ENCODE assay signal across 7 cellular contexts in the genomic region with DNA sequence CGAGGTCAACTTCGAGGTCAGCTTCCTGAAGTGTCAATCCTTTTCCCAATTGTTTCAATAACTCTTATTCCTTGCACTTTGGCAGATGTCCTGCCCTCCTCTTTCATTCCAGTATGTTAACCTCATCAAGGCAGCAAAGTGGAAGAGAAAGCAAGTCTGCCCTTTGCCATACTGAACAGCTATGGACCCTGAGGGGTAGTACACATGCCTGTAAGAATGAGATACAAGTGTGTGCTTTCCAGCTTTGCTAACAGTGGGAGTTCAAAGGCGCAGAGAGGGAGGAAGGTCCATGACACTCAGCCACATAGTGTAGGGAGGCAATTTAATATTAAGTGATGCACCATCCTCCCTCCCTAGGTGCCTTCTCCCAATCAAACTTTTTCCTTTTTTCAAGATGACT.
"Had no signal": no experiment of that assay in that cellular context is flagged by ENCODE, and none has a peak within 500 bp of the region (broad histone marks: within the 10 kb centered on the region; RNA-seq: fewer than 3 reads in every experiment).

No MANE protein-coding gene starts in this region.

- H3K4me3 ChIP-seq: GM23338 had no signal

- DNase-seq: H9, HCEC 1CT, IMR-90 had no signal

- H3K4me3 Mint-ChIP-seq: GM23338, H9 had no signal

- H3K9me3 Mint-ChIP-seq: GM23338 had no signal

- FAIRE-seq: H1, H54, HTR-8/SVneo had no signal

- H2AFZ ChIP-seq: GM23338 had no signal

- ATAC-seq: GM23338 had no signal

- H3K4me2 ChIP-seq: GM23338 had no signal
